27 cellular contexts compared by ENCODE assay signal in genomic region chr4:27490747-27491146, GRCh38.
"Had no signal": no experiment of that assay in that cellular context is flagged by ENCODE, and none has a peak within 500 bp of the region (broad histone marks: within the 10 kb centered on the region; RNA-seq: fewer than 3 reads in every experiment).

No MANE protein-coding gene starts in this region.

- H3K4me3 ChIP-seq: coronary artery, esophagus squamous epithelium had no signal

- H3K4me3 Mint-ChIP-seq: activated B cell treated with CpG ODN at 0.5 μM for 24 hours; activated CD8-positive, alpha-beta T cell treated with anti-CD3 and anti-CD28 coated beads for 36 hours; activated naive CD8-positive, alpha-beta T cell; activated T-cell treated with anti-CD3 and anti-CD28 coated beads, Interleukin-2, amount 50 U/mL, for 4 hours; activated T-helper 17 cell treated with anti-CD3 and anti-CD28 coated beads, Interleukin-2, amount 50 U/mL, for 72 hours; central memory CD8-positive, alpha-beta T cell; dendritic cell treated with granulocyte-macrophage colony-stimulating factor and Interleukin-4, amounts not matched to agents 40 ng/mL and 50 ng/mL, for 4 days; effector memory CD8-positive, alpha-beta T cell had no signal

- H3K36me3 ChIP-seq: brain microvascular endothelial cell, esophagus squamous epithelium had no signal

- ATAC-seq: activated CD4-positive, CD25-positive, alpha-beta regulatory T cell treated with anti-CD3 and anti-CD28 coated beads, Interleukin-2, amount 50 U/mL, for 24 hours; activated CD8-positive, alpha-beta T cell treated with anti-CD3 and anti-CD28 coated beads for 36 hours; activated T-cell treated with anti-CD3 and anti-CD28 coated beads, Interleukin-2, amount 50 U/mL, for 4 hours; activated T-helper 17 cell treated with anti-CD3 and anti-CD28 coated beads, Interleukin-2, amount 50 U/mL, for 72 hours; effector memory CD8-positive, alpha-beta T cell had no signal

- H3K27ac Mint-ChIP-seq: activated B cell treated with CpG ODN at 0.5 μM for 24 hours; activated CD8-positive, alpha-beta T cell treated with anti-CD3 and anti-CD28 coated beads for 36 hours; activated naive CD8-positive, alpha-beta T cell; activated T-helper 17 cell treated with anti-CD3 and anti-CD28 coated beads, Interleukin-2, amount 50 U/mL, for 72 hours; dendritic cell treated with granulocyte-macrophage colony-stimulating factor and Interleukin-4, amounts not matched to agents 40 ng/mL and 50 ng/mL, for 4 days; effector memory CD8-positive, alpha-beta T cell had no signal

- H3K9me3 Mint-ChIP-seq: activated B cell treated with CpG ODN at 0.5 μM for 24 hours; activated CD8-positive, alpha-beta T cell treated with anti-CD3 and anti-CD28 coated beads for 36 hours; activated T-helper 17 cell treated with anti-CD3 and anti-CD28 coated beads, Interleukin-2, amount 50 U/mL, for 72 hours; dendritic cell treated with granulocyte-macrophage colony-stimulating factor and Interleukin-4, amounts not matched to agents 40 ng/mL and 50 ng/mL, for 4 days had no signal

- H3K27me3 ChIP-seq: brain microvascular endothelial cell, esophagus squamous epithelium had no signal

- H3K27me3 Mint-ChIP-seq: activated B cell treated with CpG ODN at 0.5 μM for 24 hours; activated CD8-positive, alpha-beta T cell treated with anti-CD3 and anti-CD28 coated beads for 36 hours; activated naive CD8-positive, alpha-beta T cell; activated T-helper 17 cell treated with anti-CD3 and anti-CD28 coated beads, Interleukin-2, amount 50 U/mL, for 72 hours; central memory CD8-positive, alpha-beta T cell; dendritic cell treated with granulocyte-macrophage colony-stimulating factor and Interleukin-4, amounts not matched to agents 40 ng/mL and 50 ng/mL, for 4 days; effector memory CD8-positive, alpha-beta T cell had no signal

- H3K36me3 Mint-ChIP-seq: activated naive CD8-positive, alpha-beta T cell had no signal

- DNase-seq: activated B cell treated with CpG ODN at 0.5 μM for 24 hours; activated CD4-positive, alpha-beta T cell treated with anti-CD3 and anti-CD28 coated beads for 48 hours; activated CD4-positive, alpha-beta T cell treated with anti-CD3 and anti-CD28 coated beads, Interleukin-2, amount 50 U/mL, for 1 hour; activated CD4-positive, alpha-beta T cell treated with anti-CD3 and anti-CD28 coated beads, Interleukin-2, amount 50 U/mL, for 48 hours; activated CD8-positive, alpha-beta memory T cell treated with anti-CD3 and anti-CD28 coated beads for 24 hours; activated CD8-positive, alpha-beta T cell treated with anti-CD3 and anti-CD28 coated beads for 36 hours; activated effector memory CD4-positive, alpha-beta T cell treated with Interleukin-2 at 50 U/mL for 16 hours; activated gamma-delta T cell treated with Interleukin-2 at 50 U/mL for 16 hours; activated naive CD4-positive, alpha-beta T cell treated with anti-CD3 and anti-CD28 coated beads, Interleukin-2, amount 50 U/mL, for 16 hours; activated naive CD4-positive, alpha-beta T cell treated with Interleukin-2 at 50 U/mL for 16 hours; activated T-cell treated with anti-CD3 and anti-CD28 coated beads, Interleukin-2, amount 50 U/mL, for 4 hours; amniotic stem cell; anterior cingulate cortex; brain microvascular endothelial cell; effector CD4-positive, alpha-beta T cell; effector memory CD8-positive, alpha-beta T cell; esophagus squamous epithelium; head of caudate nucleus; T-helper 2 cell had no signal

- H3K4me1 Mint-ChIP-seq: activated B cell treated with CpG ODN at 0.5 μM for 24 hours; activated T-helper 17 cell treated with anti-CD3 and anti-CD28 coated beads, Interleukin-2, amount 50 U/mL, for 72 hours; central memory CD8-positive, alpha-beta T cell had no signal

- H3K4me1 ChIP-seq: esophagus squamous epithelium had no signal

- H3K27ac ChIP-seq: brain microvascular endothelial cell, coronary artery, epithelial cell of prostate, esophagus squamous epithelium, VCaP had no signal

- H3K9me3 ChIP-seq: esophagus squamous epithelium had no signal
